38 cellular contexts compared by ENCODE assay signal in the genomic region with DNA sequence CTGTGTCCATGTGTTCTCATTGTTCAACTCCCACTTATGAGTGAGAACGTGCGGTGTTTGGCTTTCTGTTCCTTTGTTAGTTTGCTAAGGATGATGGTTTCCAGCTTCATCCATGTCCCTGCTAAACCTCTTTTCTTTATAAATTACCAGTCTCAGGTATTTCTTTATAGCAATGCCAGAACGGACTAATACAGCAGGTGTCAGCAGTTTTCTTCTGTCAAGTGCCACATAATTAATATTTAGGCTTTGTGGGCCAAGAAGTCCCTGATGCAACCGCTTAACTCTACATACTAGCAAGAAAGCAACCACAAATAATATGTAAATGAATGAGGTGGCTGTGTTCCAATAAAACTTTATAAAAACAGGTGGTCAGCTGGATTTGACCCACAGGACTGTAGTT. TPM values are rescaled to one million over a fixed set of nuclear protein-coding genes. Genes with fewer than 3 reads are reported as not detected.
"Had no signal": no experiment of that assay in that cellular context is flagged by ENCODE, and none has a peak within 500 bp of the region (broad histone marks: within the 10 kb centered on the region; RNA-seq: fewer than 3 reads in every experiment).

No MANE protein-coding gene starts in this region.

- H3K36me3 ChIP-seq: MG63 had no signal

- H3K4me3 ChIP-seq: MG63 had no signal

- H3K9me3 ChIP-seq: MG63 had no signal

- DNase-seq: Kasumi-1, MG63, MM.1S, MV-4-11, NCI-H1048, NCI-H1092, NCI-H1092 treated with DMSO at 0.1 percent for 48 hours, NCI-H1105, NCI-H1105 treated with DMSO at 0.1 percent for 48 hours, NCI-H1417 treated with DMSO at 0.1 percent for 48 hours, NCI-H1436, NCI-H1436 treated with DMSO at 0.1 percent for 48 hours, NCI-H146, NCI-H1694, NCI-H1694 treated with DMSO at 0.1 percent for 48 hours, NCI-H187, NCI-H187 treated with DMSO at 0.1 percent for 48 hours, NCI-H1930, NCI-H2029, NCI-H2029 treated with DMSO at 0.1 percent for 48 hours, NCI-H2081, NCI-H2081 treated with DMSO at 0.1 percent for 48 hours, NCI-H2107, NCI-H2171, NCI-H2171 treated with DMSO at 0.1 percent for 48 hours, NCI-H2227 treated with DMSO at 0.1 percent for 48 hours, NCI-H226, NCI-H345, NCI-H446, NCI-H446 treated with DMSO at 0.1 percent for 48 hours, NCI-H510A, NCI-H510A treated with DMSO at 0.1 percent for 48 hours, NCI-H524, NCI-H524 treated with DMSO at 0.1 percent for 48 hours had no signal

RNA-seq across cellular contexts. Expression of a gene that starts 26.3 kb away (rescaled TPM):
- total RNA-seq: LHCN-M2, M059J, MCF 10A, NCI-H460 had no signal
